ENCODE assay signal across 1 cellular context in genomic region chr17:50118076-50118827, GRCh38.
TF ChIP-seq lines count a peak whose summit lies in the region.

No MANE protein-coding gene starts in this region.

TF ChIP-seq in HEK293, 187 proteins besides CTCF, POLR2A, EP300 and RAD21:
- TF ChIP-seq ZNF530 (tag by site-specific recombination; IDR thresholded peaks at IDR 0.05; ENCODE audit: low read depth) (no peak), ZFP3 (tag by site-specific recombination; IDR thresholded peaks at IDR 0.05; ENCODE audit: low read depth) (peak; percentile 60; the same call in 1 of the 2 replicates)
TF ChIP-seq in HEK293: peak in this region for 1.
